ENCODE assay signal across 5 cellular contexts in the genomic region with DNA sequence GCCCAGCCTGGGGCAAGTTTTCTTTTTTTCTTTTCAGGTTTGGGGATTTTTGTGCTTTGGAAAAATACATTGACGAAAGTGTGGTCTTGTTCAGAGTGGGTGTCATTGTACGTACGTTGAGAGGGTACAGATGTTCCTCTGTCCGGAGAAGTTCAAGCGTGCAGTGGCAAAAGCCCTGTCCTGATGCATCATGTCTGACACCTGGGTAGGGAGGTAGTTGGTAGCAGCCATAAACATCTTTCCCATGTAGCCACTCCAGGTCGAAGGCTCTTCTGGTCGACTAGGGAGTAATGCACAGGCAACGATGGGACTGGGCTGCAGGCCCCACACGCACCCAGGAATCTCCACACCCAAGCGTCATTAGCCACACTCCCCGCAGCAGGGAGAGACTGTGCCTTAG.
"Had no signal": no experiment of that assay in that cellular context is flagged by ENCODE, and none has a peak within 500 bp of the region (broad histone marks: within the 10 kb centered on the region; RNA-seq: fewer than 3 reads in every experiment).

No MANE protein-coding gene starts in this region.

- H3K4me2 ChIP-seq: GM23338 had no signal

- DNase-seq: HFFc6, IMR-90 had no signal

- H2AFZ ChIP-seq: GM23338 had no signal

- H3K27ac ChIP-seq: HL-60 had no signal

- H3K9me3 Mint-ChIP-seq: GM23338, HFFc6 had no signal

- H3K27ac Mint-ChIP-seq: GM23338, HFFc6 had no signal

- H3K4me3 Mint-ChIP-seq: GM23338, HFFc6 had no signal

- H3K4me1 ChIP-seq: HAP-1 had no signal

- H3K9me3 ChIP-seq: HAP-1 had no signal
